Comparison of ENCODE assay signal across 25 cellular contexts in the genomic region with DNA sequence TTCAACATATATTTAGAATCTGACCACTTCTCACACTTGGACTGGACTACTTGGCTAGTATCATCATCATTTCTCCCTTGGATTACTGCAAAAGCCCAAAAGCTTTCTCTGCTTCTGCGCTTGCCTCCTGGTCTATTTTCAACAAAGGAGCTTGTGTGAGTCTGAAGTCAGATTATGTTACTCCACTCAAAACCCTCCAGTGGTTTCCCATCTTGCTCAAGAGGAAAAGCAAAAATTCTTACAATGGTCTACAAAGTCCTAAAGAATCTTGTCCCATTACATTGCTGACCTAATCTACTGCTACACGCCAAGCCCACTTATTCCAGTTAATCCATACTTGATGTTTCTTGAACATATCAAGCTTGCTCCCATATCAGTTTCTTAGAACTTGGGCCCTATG. TPM values are rescaled to one million over a fixed set of nuclear protein-coding genes. Genes with fewer than 3 reads are reported as not detected.
DNase-seq lines count a peak whose midpoint lies in the region; ATAC-seq, FAIRE-seq and TF ChIP-seq lines count a peak whose summit lies in the region.
"Had no signal": no experiment of that assay in that cellular context is flagged by ENCODE, and none has a peak within 500 bp of the region (broad histone marks: within the 10 kb centered on the region; RNA-seq: fewer than 3 reads in every experiment).

No MANE protein-coding gene starts in this region.

- H3K9me3 Mint-ChIP-seq in T-helper 2 cell treated with Interferon-gamma antibody and Interleukin-4, amounts not matched to agents 5 μg/mL and 100 μg/mL, for 36 hours, result no peaks in the 10 kb centered on the region
- H3K9me3 Mint-ChIP-seq: activated B cell treated with CpG ODN at 0.5 μM for 24 hours; activated CD4-positive, alpha-beta memory T cell treated with anti-CD3 and anti-CD28 coated beads, Interleukin-2, amount 10 ng/mL, durations not matched to agents 7 days and 5 days; activated naive CD8-positive, alpha-beta T cell treated with anti-CD3 and anti-CD28 coated beads for 36 hours; activated T-cell treated with anti-CD3 and anti-CD28 coated beads, Interleukin-2, amount 50 U/mL, for 24 hours; H9; neural crest cell had no signal

- no peak overlapping the region for H3K9ac ChIP-seq in GM12878 (ENCODE audit: control insufficient read depth, insufficient read depth, low read length)
- peak overlapping the region in 1 of 3 donors; percentile 16 for H3K9ac ChIP-seq in skeletal muscle tissue (ENCODE audit: low read depth in 1 of 3, low read length in 3 of 3)

- no peaks in the 10 kb centered on the region; the same call in 1 of the 2 replicates for H3K79me2 ChIP-seq in GM12878 (ENCODE audit: control insufficient read depth, insufficient read depth, low read length)

- no peaks in the 10 kb centered on the region for H3K36me3 ChIP-seq in GM12878 (ENCODE audit: control insufficient read depth in 2 of 2, insufficient read depth in 2 of 2, low read length in 1 of 2)
- no peaks in the 10 kb centered on the region for H3K36me3 ChIP-seq in left ventricle myocardium inferior
- no peaks in the 10 kb centered on the region for H3K36me3 ChIP-seq in skeletal muscle tissue (ENCODE audit: control insufficient read depth in 3 of 3, insufficient read depth in 3 of 3, low read length in 3 of 3)
- H3K36me3 ChIP-seq: cardiac muscle cell had no signal

- POLR2A ChIA-PET in GM12878 (lab: Charles Lee), result interaction anchor here (0.6 to 1.5 kb wide), 2 partner anchors 9 to 12 kb away, joined by 4 to 5 read pairs; no protein-coding TSS in a partner anchor

- no peak overlapping the region for H2AFZ ChIP-seq in GM12878 (ENCODE audit: control insufficient read depth, low read depth, low read length)

- no peak overlapping the region for H3K27ac Mint-ChIP-seq in T-helper 2 cell treated with Interferon-gamma antibody and Interleukin-4, amounts not matched to agents 5 μg/mL and 100 μg/mL, for 36 hours
- H3K27ac Mint-ChIP-seq: activated B cell treated with CpG ODN at 0.5 μM for 24 hours; activated CD4-positive, alpha-beta memory T cell treated with anti-CD3 and anti-CD28 coated beads, Interleukin-2, amount 10 ng/mL, durations not matched to agents 7 days and 5 days; activated naive CD8-positive, alpha-beta T cell treated with anti-CD3 and anti-CD28 coated beads for 36 hours; activated T-cell treated with anti-CD3 and anti-CD28 coated beads, Interleukin-2, amount 50 U/mL, for 24 hours had no signal

- CTCF ChIA-PET in GM12878 (lab: Yijun Ruan, JAX), result interaction anchor here (0.7 to 0.9 kb wide), 3 partner anchors 9 to 1702 kb away, joined by 3 to 4 read pairs (median 3); no protein-coding TSS in a partner anchor

- H3K4me1 ChIP-seq in GM12878 (ENCODE audit: control insufficient read depth, insufficient read depth, low read length) (no peaks in the 10 kb centered on the region), left ventricle myocardium inferior (peaks cover 58% of the 10 kb centered on the region), skeletal muscle tissue (ENCODE audit: control insufficient read depth in 3 of 3, insufficient read depth in 3 of 3, low read length in 3 of 3) (peaks cover 19 to 26% (median 23%) of the 10 kb centered on the region in 3 donors)
- H3K4me1 ChIP-seq: SJSA1 had no signal

- SMC1A ChIA-PET in GM12878 (lab: Charles Lee; ENCODE audit: uncharacterized antibody, unreplicated experiment), result interaction anchor here (0.6 to 1.4 kb wide), 3 partner anchors 9 to 1261 kb away, joined by 3 to 5 read pairs (median 4); partner anchors contain the start of gene PREPL

- intact Hi-C loops in GM12878 (cut with micrococcal nuclease; ENCODE audit: unreplicated experiment) (no loop called here), left ventricle myocardium inferior (cut with micrococcal nuclease) (no loop called here)

- H3K9me3 ChIP-seq in GM12878 (replicated peaks; ENCODE audit: control insufficient read depth, insufficient read depth, low read length), result no peaks in the 10 kb centered on the region
- no peaks in the 10 kb centered on the region for H3K9me3 ChIP-seq in left ventricle myocardium inferior (replicated peaks)
- H3K9me3 ChIP-seq in skeletal muscle tissue (ENCODE audit: control insufficient read depth in 3 of 3, low read length in 3 of 3), result no peaks in the 10 kb centered on the region
- H3K9me3 ChIP-seq: SJSA1 had no signal

- H3K27ac ChIP-seq in GM12878 (ENCODE audit: control insufficient read depth, insufficient read depth) (no peak overlapping the region), left ventricle myocardium inferior (replicated peaks) (peak overlapping the region; percentile 45), skeletal muscle tissue (ENCODE audit: low read depth, low read length) (peak overlapping the region; percentile 37)
- H3K27ac ChIP-seq: cardiac muscle cell, SJSA1 had no signal

- BruUV-seq in GM12878 (replicated peaks; lab: Mats Ljungman, UMichigan), result TSS peak; percentile 51

- peaks cover 5% of the 10 kb centered on the region for H3K36me3 Mint-ChIP-seq in T-helper 2 cell treated with Interferon-gamma antibody and Interleukin-4, amounts not matched to agents 5 μg/mL and 100 μg/mL, for 36 hours (ENCODE audit: low read depth)

- no peak for TF ChIP-seq RAD21 in GM12878 (IDR thresholded peaks at IDR 0.05; ENCODE audit: insufficient read depth, low read depth, low read length)

- TF ChIP-seq POLR2A in H54 (IDR thresholded peaks at IDR 0.05; ENCODE audit: low read depth, low read length) (no peak), GM12878 (IDR thresholded peaks at IDR 0.05; ENCODE audit: low read depth, low read length) (no peak)

- no peak for ATAC-seq in GM12878
- ATAC-seq: esophagus mucosa; stimulated activated naive CD8-positive, alpha-beta T cell treated with anti-CD3 and anti-CD28 coated beads, Interleukin-15, Interleukin-2, amounts not matched to agents 100 U/mL and 50 U/mL, for 24 hours had no signal

- in situ Hi-C loops in GM12878 (cut with MboI), result no loop called here

- H4K20me1 ChIP-seq in GM12878 (ENCODE audit: control insufficient read depth, insufficient read depth), result no peaks in the 10 kb centered on the region

- RAD21 ChIA-PET in GM12878 (lab: Charles Lee; ENCODE audit: unreplicated experiment), result interaction anchor here (0.6 kb wide), 1 partner anchor 28 kb away, joined by 3 read pairs; no protein-coding TSS in a partner anchor

- TF ChIP-seq CTCF in GM12878 (IDR thresholded peaks at IDR 0.05 in 2 of 3, conservative IDR thresholded peaks at IDR 0.05 in 1 of 3; ENCODE audit: control insufficient read depth in 2 of 3, extremely low read depth in 1 of 3, insufficient read depth in 1 of 3, low read depth in 3 of 3, low read length in 3 of 3), result no peak
- no peak for TF ChIP-seq CTCF in left ventricle myocardium inferior (IDR thresholded peaks at IDR 0.05; ENCODE audit: borderline replicate concordance)

- no peak for DNase-seq in H54 (ENCODE audit: insufficient read length, low spot score)
- no peak for DNase-seq in GM12878 (ENCODE audit: low read depth, low spot score)
- no peak for DNase-seq in left ventricle myocardium inferior
- DNase-seq in NCI-H1092 (lab: John Stamatoyannopoulos, UW), result no peak
- DNase-seq in T-helper 2 cell treated with Interferon-gamma antibody and Interleukin-4, amounts not matched to agents 5 μg/mL and 100 μg/mL, for 36 hours (ENCODE audit: low spot score), result no peak
- DNase-seq in NCI-H128 (lab: John Stamatoyannopoulos, UW; ENCODE audit: unreplicated experiment), result no peak
- DNase-seq: activated B cell treated with CpG ODN at 0.5 μM for 24 hours; activated CD4-positive, alpha-beta memory T cell treated with anti-CD3 and anti-CD28 coated beads, Interleukin-2, amount 10 ng/mL, durations not matched to agents 7 days and 5 days; activated naive CD8-positive, alpha-beta T cell treated with anti-CD3 and anti-CD28 coated beads for 36 hours; activated T-cell treated with anti-CD3 and anti-CD28 coated beads, Interleukin-2, amount 50 U/mL, for 24 hours; AML-193; Calu3; H9; hippocampal formation; NCI-H1048; NCI-H69; retina; stimulated activated naive CD8-positive, alpha-beta T cell treated with anti-CD3 and anti-CD28 coated beads, Interleukin-15, Interleukin-2, amounts not matched to agents 100 U/mL and 50 U/mL, for 24 hours had no signal

- no peak overlapping the region for H3K4me3 Mint-ChIP-seq in T-helper 2 cell treated with Interferon-gamma antibody and Interleukin-4, amounts not matched to agents 5 μg/mL and 100 μg/mL, for 36 hours
- H3K4me3 Mint-ChIP-seq: activated B cell treated with CpG ODN at 0.5 μM for 24 hours; activated CD4-positive, alpha-beta memory T cell treated with anti-CD3 and anti-CD28 coated beads, Interleukin-2, amount 10 ng/mL, durations not matched to agents 7 days and 5 days; activated naive CD8-positive, alpha-beta T cell treated with anti-CD3 and anti-CD28 coated beads for 36 hours; activated T-cell treated with anti-CD3 and anti-CD28 coated beads, Interleukin-2, amount 50 U/mL, for 24 hours; H9; neural crest cell had no signal

- no peak overlapping the region for H3K4me3 ChIP-seq in GM12878
- H3K4me3 ChIP-seq in left ventricle myocardium inferior, result no peak overlapping the region
- H3K4me3 ChIP-seq in skeletal muscle tissue (ENCODE audit: low read length in 3 of 3), result peak overlapping the region in 1 of 3 donors; percentile 27
- H3K4me3 ChIP-seq: cardiac muscle cell, K562, SJSA1 had no signal

- H3K4me2 ChIP-seq in GM12878 (ENCODE audit: control insufficient read depth, insufficient read depth), result no peak overlapping the region

- H3K27me3 ChIP-seq in GM12878 (replicated peaks in 1 of 2; ENCODE audit: control insufficient read depth in 2 of 2, insufficient read depth in 2 of 2, low read length in 1 of 2), result no peaks in the 10 kb centered on the region
- no peaks in the 10 kb centered on the region for H3K27me3 ChIP-seq in left ventricle myocardium inferior (ENCODE audit: low read depth)
- no peaks in the 10 kb centered on the region for H3K27me3 ChIP-seq in skeletal muscle tissue (ENCODE audit: control insufficient read depth in 3 of 3, insufficient read depth in 3 of 3, low read length in 3 of 3)
- H3K27me3 ChIP-seq: cardiac muscle cell, SJSA1 had no signal

- peak; percentile 20 for FAIRE-seq in H54 (lab: Jason Lieb, UNC)
- FAIRE-seq in GM12878 (lab: Jason Lieb, UNC), result no peak
- FAIRE-seq: K562, keratinocyte had no signal

- no peak for TF ChIP-seq EP300 in GM12878 (IDR thresholded peaks at IDR 0.05; ENCODE audit: borderline replicate concordance in 1 of 2, control insufficient read depth in 1 of 2, low read depth in 2 of 2, low read length in 2 of 2)

- H3K4me1 Mint-ChIP-seq in T-helper 2 cell treated with Interferon-gamma antibody and Interleukin-4, amounts not matched to agents 5 μg/mL and 100 μg/mL, for 36 hours (ENCODE audit: low read depth), result no peaks in the 10 kb centered on the region
- H3K4me1 Mint-ChIP-seq: activated CD4-positive, alpha-beta memory T cell treated with anti-CD3 and anti-CD28 coated beads, Interleukin-2, amount 10 ng/mL, durations not matched to agents 7 days and 5 days had no signal

- WGBS in GM12878 (ENCODE audit: insufficient coverage, insufficient replicate concordance, low lambda C conversion rate, missing lambda C conversion rate), result 100% methylated on average over 2 of the region's 2 CpGs

- H3K27me3 Mint-ChIP-seq in T-helper 2 cell treated with Interferon-gamma antibody and Interleukin-4, amounts not matched to agents 5 μg/mL and 100 μg/mL, for 36 hours (ENCODE audit: low read depth), result no peaks in the 10 kb centered on the region
- H3K27me3 Mint-ChIP-seq: activated B cell treated with CpG ODN at 0.5 μM for 24 hours; activated CD4-positive, alpha-beta memory T cell treated with anti-CD3 and anti-CD28 coated beads, Interleukin-2, amount 10 ng/mL, durations not matched to agents 7 days and 5 days; activated naive CD8-positive, alpha-beta T cell treated with anti-CD3 and anti-CD28 coated beads for 36 hours; activated T-cell treated with anti-CD3 and anti-CD28 coated beads, Interleukin-2, amount 50 U/mL, for 24 hours had no signal

RNA-seq across cellular contexts. Expression of gene PREPL, which starts 9.6 kb away (rescaled TPM):
- 122 and 125 TPM in 2 replicates for total RNA-seq in GM12878 (2013; cell fraction: nucleolus; rRNA removed)
- total RNA-seq in GM12878 (2014; rRNA removed) (19.7 and 25.2 TPM in 2 replicates), GM12878 (2014; rRNA removed; fragmentation: Illumina TruSeq; extraction: Trizol) (19.9 and 21.8 TPM in 2 replicates), GM12878 (2021) (20.9 and 21.7 TPM in 2 replicates), left ventricle myocardium inferior (86.1 TPM), skeletal muscle tissue (73.6 TPM)
- 5.0 TPM for polyA plus RNA-seq in GM12878 (2011; ENCODE audit: low read depth)
- polyA plus RNA-seq in GM12878 (2011; rRNA removed) (43.0 and 59.4 TPM in 2 replicates), GM12878 (2014; fragmentation: Illumina TruSeq; extraction: Trizol) (26.7 and 31.5 TPM in 2 replicates), GM12878 (2014; fragmentation: Nextera tagmentation; extraction: Ambion mirVana) (1 to 10 TPM; 9.2 to 9.6 TPM), GM12878 (2014; rRNA removed) (13.0 and 19.3 TPM in 2 replicates), GM12878 (2016; fragmentation: Nextera tagmentation; extraction: Ambion mirVana) (10 to 100 TPM; 27.7 TPM)
- 12.2 and 13.8 TPM in 2 replicates for polyA plus RNA-seq in GM12878 (2011; cell fraction: cytosol; rRNA removed)
- polyA plus RNA-seq in GM12878 (2011; cell fraction: nucleus; rRNA removed), result 33.4 and 45.9 TPM in 2 replicates
- polyA plus RNA-seq in GM12878 (2012), result 8.1 and 13.8 TPM in 2 replicates
- polyA minus RNA-seq in GM12878 (2011; rRNA and poly(A)+ RNA removed), result 24.0 and 32.0 TPM in 2 replicates
- 7.4 and 12.1 TPM in 2 replicates for polyA minus RNA-seq in GM12878 (2011; cell fraction: cytosol; rRNA and poly(A)+ RNA removed)
- 24.2 and 26.5 TPM in 2 replicates for polyA minus RNA-seq in GM12878 (2011; cell fraction: nucleus; rRNA and poly(A)+ RNA removed)

RNA-seq across cellular contexts. Expression of gene CAMKMT, which starts 10.1 kb away (rescaled TPM):
- 76.6 and 78.5 TPM in 2 replicates for total RNA-seq in GM12878 (2013; cell fraction: nucleolus; rRNA removed)
- 12.4 and 12.5 TPM in 2 replicates for total RNA-seq in GM12878 (2014; rRNA removed)
- total RNA-seq in GM12878 (2014; rRNA removed; fragmentation: Illumina TruSeq; extraction: Trizol), result 7.9 and 10.9 TPM in 2 replicates
- 10.5 and 13.9 TPM in 2 replicates for total RNA-seq in GM12878 (2021)
- polyA plus RNA-seq in GM12878 (2011; ENCODE audit: low read depth), result 4.6 TPM
- 11.9 and 19.7 TPM in 2 replicates for polyA plus RNA-seq in GM12878 (2011; rRNA removed)
- polyA plus RNA-seq in GM12878 (2011; cell fraction: cytosol; rRNA removed), result 5.7 and 8.5 TPM in 2 replicates
- 9.1 and 10.3 TPM in 2 replicates for polyA plus RNA-seq in GM12878 (2011; cell fraction: nucleus; rRNA removed)
- polyA plus RNA-seq in GM12878 (2012), result 6.1 and 7.3 TPM in 2 replicates
- 12.4 and 18.4 TPM in 2 replicates for polyA plus RNA-seq in GM12878 (2014; fragmentation: Illumina TruSeq; extraction: Trizol)
- 1 to 10 TPM; 2.7 to 3.7 TPM for polyA plus RNA-seq in GM12878 (2014; fragmentation: Nextera tagmentation; extraction: Ambion mirVana)
- 11.7 and 12.3 TPM in 2 replicates for polyA plus RNA-seq in GM12878 (2014; rRNA removed)
- 10 to 100 TPM; 11.9 to 16.0 TPM for polyA plus RNA-seq in GM12878 (2016; fragmentation: Nextera tagmentation; extraction: Ambion mirVana)
- polyA minus RNA-seq in GM12878 (2011; rRNA and poly(A)+ RNA removed), result 9.4 and 12.6 TPM in 2 replicates
- 3.1 and 5.2 TPM in 2 replicates for polyA minus RNA-seq in GM12878 (2011; cell fraction: cytosol; rRNA and poly(A)+ RNA removed)
- 26.0 and 49.2 TPM in 2 replicates for polyA minus RNA-seq in GM12878 (2011; cell fraction: nucleus; rRNA and poly(A)+ RNA removed)
- total RNA-seq in left ventricle myocardium inferior, result 4.8 TPM
- total RNA-seq in skeletal muscle tissue, result 5.2 TPM
